In the genomic region with DNA sequence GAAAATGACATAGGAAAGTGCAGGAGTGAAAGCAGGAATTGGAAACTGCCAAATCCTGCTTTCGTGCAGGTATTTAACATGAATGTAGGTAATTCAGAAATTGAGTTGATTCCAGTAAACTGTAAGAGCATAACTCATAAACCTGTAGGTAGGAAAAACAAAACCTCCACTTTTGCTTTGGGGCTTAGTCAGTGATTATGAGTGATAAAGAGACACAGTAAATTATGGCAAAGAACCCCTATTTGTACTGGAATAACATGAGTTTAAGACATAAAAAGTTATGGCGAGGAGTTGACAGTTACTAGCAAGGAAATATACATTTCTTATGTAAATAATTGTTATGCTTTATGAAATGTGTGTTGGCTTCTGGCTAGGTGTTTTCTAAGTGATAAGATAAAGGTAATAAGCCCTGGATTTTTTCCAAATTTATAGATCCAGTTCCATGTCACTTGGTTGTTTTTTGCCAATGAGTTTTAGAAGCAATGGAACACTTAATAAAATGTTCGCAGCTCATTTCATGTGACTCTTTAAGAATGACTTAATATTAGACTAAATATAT, we compare ENCODE assay signal across 17 cellular contexts.
"Had no signal": no experiment of that assay in that cellular context is flagged by ENCODE, and none has a peak within 500 bp of the region (broad histone marks: within the 10 kb centered on the region; RNA-seq: fewer than 3 reads in every experiment).

No MANE protein-coding gene starts in this region.

- H3K9me3 ChIP-seq: lower lobe of right lung, neutrophil had no signal

- H3K4me1 Mint-ChIP-seq: activated CD4-positive, alpha-beta T cell treated with anti-CD3 and anti-CD28 coated beads for 36 hours; naive thymus-derived CD8-positive, alpha-beta T cell; T-cell had no signal

- H3K27ac ChIP-seq: lower lobe of right lung, neutrophil, SK-N-MC, VCaP had no signal

- H3K36me3 Mint-ChIP-seq: naive thymus-derived CD8-positive, alpha-beta T cell; T-cell had no signal

- H3K27me3 ChIP-seq: foreskin keratinocyte, neutrophil had no signal

- H3K4me3 ChIP-seq: lower lobe of right lung, SK-N-MC had no signal

- DNase-seq: activated CD4-positive, alpha-beta T cell treated with anti-CD3 and anti-CD28 coated beads for 36 hours; activated CD8-positive, alpha-beta memory T cell treated with anti-CD3 and anti-CD28 coated beads, Interleukin-2, amount 50 U/mL, for 48 hours; activated CD8-positive, alpha-beta T cell treated with anti-CD3 and anti-CD28 coated beads, Interleukin-2, amount 10 ng/mL, durations not matched to agents 7 days and 5 days; activated naive CD4-positive, alpha-beta T cell; aorta; foreskin keratinocyte; lower lobe of right lung; naive thymus-derived CD8-positive, alpha-beta T cell; stimulated activated CD4-positive, alpha-beta T cell treated with anti-CD3 and anti-CD28 coated beads, Interleukin-2, amount 100 ng/mL, for 48 hours; stimulated activated naive CD8-positive, alpha-beta T cell treated with anti-CD3 and anti-CD28 coated beads, Interleukin-15, Interleukin-2, amounts not matched to agents 100 U/mL and 50 U/mL, for 24 hours; T-cell had no signal

- H3K9me3 Mint-ChIP-seq: activated T-helper 1 cell treated with anti-CD3 and anti-CD28 coated beads, Interleukin-12 subunit alpha, Interleukin-12 subunit beta, Interleukin-2, Interleukin-4 antibody, amounts not matched to agents 30 ng/mL and 10 ng/mL and 1 ng/mL, durations not matched to agents 14 hours and 24 hours and 36 hours; naive thymus-derived CD8-positive, alpha-beta T cell; T-cell had no signal

- ATAC-seq: activated CD4-positive, alpha-beta T cell treated with anti-CD3 and anti-CD28 coated beads for 36 hours; activated CD8-positive, alpha-beta T cell treated with anti-CD3 and anti-CD28 coated beads, Interleukin-2, amount 10 ng/mL, durations not matched to agents 7 days and 5 days; esophagus mucosa; foreskin keratinocyte; lower lobe of right lung; naive thymus-derived CD8-positive, alpha-beta T cell; sciatic nerve; stimulated activated naive CD8-positive, alpha-beta T cell treated with anti-CD3 and anti-CD28 coated beads, Interleukin-15, Interleukin-2, amounts not matched to agents 100 U/mL and 50 U/mL, for 24 hours; T-cell had no signal

- H3K27ac Mint-ChIP-seq: activated CD4-positive, alpha-beta T cell treated with anti-CD3 and anti-CD28 coated beads for 36 hours; activated CD8-positive, alpha-beta T cell treated with anti-CD3 and anti-CD28 coated beads, Interleukin-2, amount 10 ng/mL, durations not matched to agents 7 days and 5 days; activated T-helper 1 cell treated with anti-CD3 and anti-CD28 coated beads, Interleukin-12 subunit alpha, Interleukin-12 subunit beta, Interleukin-2, Interleukin-4 antibody, amounts not matched to agents 30 ng/mL and 10 ng/mL and 1 ng/mL, durations not matched to agents 14 hours and 24 hours and 36 hours; naive thymus-derived CD8-positive, alpha-beta T cell; T-cell had no signal

- H3K36me3 ChIP-seq: neutrophil had no signal

- H3K4me3 Mint-ChIP-seq: activated CD4-positive, alpha-beta T cell treated with anti-CD3 and anti-CD28 coated beads for 36 hours; activated CD8-positive, alpha-beta T cell treated with anti-CD3 and anti-CD28 coated beads, Interleukin-2, amount 10 ng/mL, durations not matched to agents 7 days and 5 days; activated T-helper 1 cell treated with anti-CD3 and anti-CD28 coated beads, Interleukin-12 subunit alpha, Interleukin-12 subunit beta, Interleukin-2, Interleukin-4 antibody, amounts not matched to agents 30 ng/mL and 10 ng/mL and 1 ng/mL, durations not matched to agents 14 hours and 24 hours and 36 hours; naive thymus-derived CD8-positive, alpha-beta T cell; T-cell had no signal
